In the genomic region with DNA sequence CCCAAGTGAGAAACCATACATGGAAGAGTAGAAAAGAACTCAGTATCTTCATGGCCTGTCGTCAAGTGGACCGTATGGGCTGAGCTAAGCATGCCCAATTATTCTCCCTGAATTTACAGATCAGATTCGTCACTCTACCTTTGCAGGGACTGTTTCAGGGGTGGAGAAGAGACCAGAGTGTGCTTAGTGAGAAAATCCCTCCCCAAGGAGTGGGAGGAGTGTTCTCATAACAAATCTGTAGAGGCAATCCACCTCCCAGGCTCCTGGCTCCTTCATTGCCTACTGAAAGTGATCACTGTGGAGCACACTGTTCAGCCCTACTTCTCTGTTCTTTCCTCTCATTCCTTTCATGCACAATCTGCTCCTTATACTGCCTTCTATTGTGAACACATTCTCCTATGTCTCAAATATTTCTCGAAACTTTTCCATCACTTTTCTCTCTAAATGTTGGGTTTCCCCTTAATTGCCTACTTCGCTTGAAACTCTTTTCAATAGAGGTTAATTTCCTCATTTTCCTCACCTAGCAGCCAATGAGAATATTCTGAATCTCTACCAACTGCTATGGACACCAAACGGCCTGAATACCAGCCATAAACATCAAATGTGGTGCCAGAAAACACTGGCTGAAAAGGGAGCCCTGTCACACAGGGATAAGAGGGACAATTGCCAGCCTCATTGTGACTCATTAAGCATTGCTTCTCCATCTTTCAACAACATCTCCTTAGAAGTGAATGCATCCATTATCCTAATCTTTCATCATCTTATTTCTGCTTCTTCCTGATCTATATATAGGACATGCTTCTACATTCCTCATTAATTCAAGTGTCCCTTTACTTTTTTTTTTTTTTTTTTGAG, we compare ENCODE assay signal across 24 cellular contexts.
DNase-seq lines count a peak whose midpoint lies in the region; ATAC-seq, FAIRE-seq and TF ChIP-seq lines count a peak whose summit lies in the region.
"Had no signal": no experiment of that assay in that cellular context is flagged by ENCODE, and none has a peak within 500 bp of the region (broad histone marks: within the 10 kb centered on the region; RNA-seq: fewer than 3 reads in every experiment).

No MANE protein-coding gene starts in this region.

- peaks cover 67% of the 10 kb centered on the region for H3K36me3 Mint-ChIP-seq in activated naive CD4-positive, alpha-beta T cell treated with anti-CD3 and anti-CD28 coated beads, Interleukin-2, amount 50 U/mL, for 24 hours
- H3K36me3 Mint-ChIP-seq in activated naive CD4-positive, alpha-beta T cell treated with anti-CD3 and anti-CD28 coated beads, Interleukin-2, amount 50 U/mL, for 72 hours = peaks cover 56 to 60% of the 10 kb centered on the region in 2 donors
- H3K36me3 Mint-ChIP-seq in activated T-helper 1 cell treated with anti-CD3 and anti-CD28 coated beads, Interleukin-12 subunit alpha, Interleukin-12 subunit beta, Interleukin-2, Interleukin-4 antibody, amounts not matched to agents 30 ng/mL and 10 ng/mL and 1 ng/mL, durations not matched to agents 14 hours and 24 hours and 36 hours (ENCODE audit: low read depth) = peaks cover 44% of the 10 kb centered on the region

- peaks cover 0 to 26% of the 10 kb centered on the region in 2 donors for H3K36me3 ChIP-seq in left lung
- H3K36me3 ChIP-seq: WERI-Rb-1 had no signal

- H3K9me3 ChIP-seq in left lung = peaks cover 0 to 18% of the 10 kb centered on the region in 2 donors
- H3K9me3 ChIP-seq: suprapubic skin had no signal

- intact Hi-C loops in activated T-helper 1 cell treated with anti-CD3 and anti-CD28 coated beads, Interleukin-12 subunit alpha, Interleukin-12 subunit beta, Interleukin-2, Interleukin-4 antibody, amounts not matched to agents 30 ng/mL and 10 ng/mL and 1 ng/mL, durations not matched to agents 14 hours and 24 hours and 36 hours (cut with micrococcal nuclease) = no loop called here
- intact Hi-C loops in left lung (cut with DNase I) = no loop called here

- DNase-seq in activated naive CD4-positive, alpha-beta T cell treated with anti-CD3 and anti-CD28 coated beads, Interleukin-2, amount 50 U/mL, for 72 hours (ENCODE audit: low spot score in 2 of 2) = no peak
- DNase-seq in activated T-helper 1 cell treated with anti-CD3 and anti-CD28 coated beads, Interleukin-12 subunit alpha, Interleukin-12 subunit beta, Interleukin-2, Interleukin-4 antibody, amounts not matched to agents 30 ng/mL and 10 ng/mL and 1 ng/mL, durations not matched to agents 14 hours and 24 hours and 36 hours (ENCODE audit: low spot score) = no peak
- DNase-seq in foreskin fibroblast = peak; percentile 18 to 26
- DNase-seq in left lung = no peak
- DNase-seq in D721Med (ENCODE audit: insufficient read length, low spot score) = no peak
- DNase-seq: naive B cell, NCI-H82, right cardiac atrium, SHP77, T-helper 2 cell, WERI-Rb-1 had no signal

- TF ChIP-seq CTCF in foreskin fibroblast (IDR thresholded peaks at IDR 0.05; ENCODE audit: low read depth, low read length) (no peak), left lung (IDR thresholded peaks at IDR 0.05) (no peak), D721Med (IDR thresholded peaks at IDR 0.05; ENCODE audit: insufficient read depth, missing control alignments) (no peak)

- H3K27ac ChIP-seq in temporal lobe (ENCODE audit: low read depth, low read length) (peak overlapping the region; percentile 54), left lung (no peak overlapping the region)
- H3K27ac ChIP-seq: BLaER1 treated with 17β-estradiol and CSF1 and Interleukin-3, amounts not matched to agents 10 nM and 100 nM; coronary artery; suprapubic skin; WERI-Rb-1 had no signal

- H3K4me1 ChIP-seq in left lung = peaks cover 8 to 33% of the 10 kb centered on the region in 2 donors

- peaks cover 25% of the 10 kb centered on the region for H3K9me3 Mint-ChIP-seq in activated naive CD4-positive, alpha-beta T cell treated with anti-CD3 and anti-CD28 coated beads, Interleukin-2, amount 50 U/mL, for 24 hours
- peaks cover 25 to 40% of the 10 kb centered on the region in 2 donors for H3K9me3 Mint-ChIP-seq in activated naive CD4-positive, alpha-beta T cell treated with anti-CD3 and anti-CD28 coated beads, Interleukin-2, amount 50 U/mL, for 72 hours
- peaks cover 27% of the 10 kb centered on the region for H3K9me3 Mint-ChIP-seq in activated T-helper 1 cell treated with anti-CD3 and anti-CD28 coated beads, Interleukin-12 subunit alpha, Interleukin-12 subunit beta, Interleukin-2, Interleukin-4 antibody, amounts not matched to agents 30 ng/mL and 10 ng/mL and 1 ng/mL, durations not matched to agents 14 hours and 24 hours and 36 hours

- no peak overlapping the region for H3K4me3 Mint-ChIP-seq in activated naive CD4-positive, alpha-beta T cell treated with anti-CD3 and anti-CD28 coated beads, Interleukin-2, amount 50 U/mL, for 24 hours
- H3K4me3 Mint-ChIP-seq in activated T-helper 1 cell treated with anti-CD3 and anti-CD28 coated beads, Interleukin-12 subunit alpha, Interleukin-12 subunit beta, Interleukin-2, Interleukin-4 antibody, amounts not matched to agents 30 ng/mL and 10 ng/mL and 1 ng/mL, durations not matched to agents 14 hours and 24 hours and 36 hours = no peak overlapping the region
- H3K4me3 Mint-ChIP-seq: GM23338, memory B cell, naive B cell had no signal

- H3K27me3 Mint-ChIP-seq in activated naive CD4-positive, alpha-beta T cell treated with anti-CD3 and anti-CD28 coated beads, Interleukin-2, amount 50 U/mL, for 24 hours = no peaks in the 10 kb centered on the region
- H3K27me3 Mint-ChIP-seq in activated T-helper 1 cell treated with anti-CD3 and anti-CD28 coated beads, Interleukin-12 subunit alpha, Interleukin-12 subunit beta, Interleukin-2, Interleukin-4 antibody, amounts not matched to agents 30 ng/mL and 10 ng/mL and 1 ng/mL, durations not matched to agents 14 hours and 24 hours and 36 hours (ENCODE audit: insufficient read depth) = no peaks in the 10 kb centered on the region
- H3K27me3 Mint-ChIP-seq: memory B cell, naive B cell had no signal

- H3K4me1 Mint-ChIP-seq in activated naive CD4-positive, alpha-beta T cell treated with anti-CD3 and anti-CD28 coated beads, Interleukin-2, amount 50 U/mL, for 24 hours = peaks cover 21% of the 10 kb centered on the region
- peaks cover 3% of the 10 kb centered on the region for H3K4me1 Mint-ChIP-seq in activated T-helper 1 cell treated with anti-CD3 and anti-CD28 coated beads, Interleukin-12 subunit alpha, Interleukin-12 subunit beta, Interleukin-2, Interleukin-4 antibody, amounts not matched to agents 30 ng/mL and 10 ng/mL and 1 ng/mL, durations not matched to agents 14 hours and 24 hours and 36 hours (ENCODE audit: low read depth)

- FAIRE-seq in D721Med (lab: Jason Lieb, UNC) = no peak
- FAIRE-seq: A204.1, endometrium, G401.6, islet of Langerhans, K562 had no signal

- H3K4me3 ChIP-seq in foreskin fibroblast (ENCODE audit: low read depth in 1 of 2, low read length in 2 of 2) (no peak overlapping the region), left lung (no peak overlapping the region)
- H3K4me3 ChIP-seq: BLaER1 treated with 17β-estradiol and CSF1 and Interleukin-3, amounts not matched to agents 10 nM and 100 nM; coronary artery; GM23338; K562; suprapubic skin had no signal

- H3K27me3 ChIP-seq in left lung = no peaks in the 10 kb centered on the region
- H3K27me3 ChIP-seq: BLaER1 treated with 17β-estradiol and CSF1 and Interleukin-3, amounts not matched to agents 10 nM and 100 nM; suprapubic skin had no signal

- ATAC-seq in activated naive CD4-positive, alpha-beta T cell treated with anti-CD3 and anti-CD28 coated beads, Interleukin-2, amount 50 U/mL, for 72 hours = no peak
- no peak for ATAC-seq in left lung
- no peak for ATAC-seq in HG03457 (IDR thresholded peaks at IDR 0.05; ENCODE audit: unreplicated experiment)
- ATAC-seq: GM23338, K562, right cardiac atrium had no signal

- H3K27ac Mint-ChIP-seq in activated naive CD4-positive, alpha-beta T cell treated with anti-CD3 and anti-CD28 coated beads, Interleukin-2, amount 50 U/mL, for 24 hours = peak overlapping the region; percentile 32
- H3K27ac Mint-ChIP-seq in activated naive CD4-positive, alpha-beta T cell treated with anti-CD3 and anti-CD28 coated beads, Interleukin-2, amount 50 U/mL, for 72 hours = no peak overlapping the region
- H3K27ac Mint-ChIP-seq in activated T-helper 1 cell treated with anti-CD3 and anti-CD28 coated beads, Interleukin-12 subunit alpha, Interleukin-12 subunit beta, Interleukin-2, Interleukin-4 antibody, amounts not matched to agents 30 ng/mL and 10 ng/mL and 1 ng/mL, durations not matched to agents 14 hours and 24 hours and 36 hours = peak overlapping the region; percentile 27
- H3K27ac Mint-ChIP-seq: GM23338, memory B cell had no signal

Comparison
In these comparisons a context has a peak if more than half of its experiments do, and no peak if none do; other contexts are left out.
1. H3K27ac Mint-ChIP-seq: peak in activated naive CD4-positive, alpha-beta T cell treated with anti-CD3 and anti-CD28 coated beads, Interleukin-2, amount 50 U/mL, for 24 hours (single experiment) and activated T-helper 1 cell treated with anti-CD3 and anti-CD28 coated beads, Interleukin-12 subunit alpha, Interleukin-12 subunit beta, Interleukin-2, Interleukin-4 antibody, amounts not matched to agents 30 ng/mL and 10 ng/mL and 1 ng/mL, durations not matched to agents 14 hours and 24 hours and 36 hours (single experiment); none in activated naive CD4-positive, alpha-beta T cell treated with anti-CD3 and anti-CD28 coated beads, Interleukin-2, amount 50 U/mL, for 72 hours (0 of 2).
2. DNase-seq: peak in foreskin fibroblast (2 of 2); none in activated naive CD4-positive, alpha-beta T cell treated with anti-CD3 and anti-CD28 coated beads, Interleukin-2, amount 50 U/mL, for 72 hours (0 of 2), activated T-helper 1 cell treated with anti-CD3 and anti-CD28 coated beads, Interleukin-12 subunit alpha, Interleukin-12 subunit beta, Interleukin-2, Interleukin-4 antibody, amounts not matched to agents 30 ng/mL and 10 ng/mL and 1 ng/mL, durations not matched to agents 14 hours and 24 hours and 36 hours (single experiment), left lung (0 of 2) and D721Med (single experiment).